In genomic region chr4:82431026-82431745, GRCh38 we compare ENCODE assay signal across 8 cellular contexts. TPM values are rescaled to one million over a fixed set of nuclear protein-coding genes. Genes with fewer than 3 reads are reported as not detected.
A peak's percentile ranks its signal among the peaks of the same experiment; 100 is the strongest.
DNase-seq lines count a peak whose midpoint lies in the region; ATAC-seq and TF ChIP-seq lines count a peak whose summit lies in the region.

No MANE protein-coding gene starts in this region.

- no peak for TF ChIP-seq CTCF in GM10266 (IDR thresholded peaks at IDR 0.05; ENCODE audit: control insufficient read depth, insufficient read depth, low read depth, missing control alignments)
- TF ChIP-seq CTCF in tibial artery (IDR thresholded peaks at IDR 0.05), result no peak

- no peaks in the 10 kb centered on the region for H3K27me3 Mint-ChIP-seq in activated CD4-positive, alpha-beta T cell treated with anti-CD3 and anti-CD28 coated beads, Interleukin-2, amount 10 ng/mL, durations not matched to agents 24 days and 14 days
- peaks cover 0 to 2% (median 0%) of the 10 kb centered on the region in 5 donors for H3K27me3 Mint-ChIP-seq in naive thymus-derived CD4-positive, alpha-beta T cell

- peak overlapping the region; percentile 78 for H3K9ac ChIP-seq in endocrine pancreas (ENCODE audit: control insufficient read depth, insufficient read depth, low read length)

- peaks cover 61% of the 10 kb centered on the region for H3K4me1 Mint-ChIP-seq in activated CD4-positive, alpha-beta T cell treated with anti-CD3 and anti-CD28 coated beads, Interleukin-2, amount 10 ng/mL, durations not matched to agents 24 days and 14 days
- peaks cover 36 to 76% (median 64%) of the 10 kb centered on the region in 7 donors for H3K4me1 Mint-ChIP-seq in naive thymus-derived CD4-positive, alpha-beta T cell

- no peaks in the 10 kb centered on the region for H3K36me3 ChIP-seq in endocrine pancreas (ENCODE audit: control insufficient read depth, insufficient read depth, low read length)
- H3K36me3 ChIP-seq in naive thymus-derived CD4-positive, alpha-beta T cell (ENCODE audit: control insufficient read depth in 2 of 3, insufficient read depth in 3 of 3, low read length in 3 of 3), result peaks cover 5 to 17% (median 8%) of the 10 kb centered on the region in 3 experiments
- peaks cover 2 to 9% (median 6%) of the 10 kb centered on the region in 3 donors for H3K36me3 ChIP-seq in tibial artery

- H3K27me3 ChIP-seq in endocrine pancreas (ENCODE audit: control insufficient read depth, insufficient read depth, low read length) (no peaks in the 10 kb centered on the region), tibial artery (no peaks in the 10 kb centered on the region)
- H3K27me3 ChIP-seq in naive thymus-derived CD4-positive, alpha-beta T cell (ENCODE audit: control insufficient read depth in 2 of 2, insufficient read depth in 2 of 2, low read length in 2 of 2), result no peaks in the 10 kb centered on the region

- peaks cover 61% of the 10 kb centered on the region for H3K36me3 Mint-ChIP-seq in activated CD4-positive, alpha-beta T cell treated with anti-CD3 and anti-CD28 coated beads, Interleukin-2, amount 10 ng/mL, durations not matched to agents 24 days and 14 days (ENCODE audit: low read depth)
- H3K36me3 Mint-ChIP-seq in naive thymus-derived CD4-positive, alpha-beta T cell, result peaks cover 4 to 36% (median 34%) of the 10 kb centered on the region in 5 donors

- H3K4me3 ChIP-seq in Jurkat, Clone E6-1 (ENCODE audit: low read length), result peak overlapping the region; percentile 94
- H3K4me3 ChIP-seq in endocrine pancreas (ENCODE audit: control insufficient read depth, insufficient read depth, low read length) (peak overlapping the region; percentile 85), tibial artery (peak overlapping the region; percentile 93 to 94)
- H3K4me3 ChIP-seq in naive thymus-derived CD4-positive, alpha-beta T cell (ENCODE audit: low read length), result peak overlapping the region; percentile 96

- peak; percentile 29 for DNase-seq in GM10266 (ENCODE audit: extremely low spot score)
- DNase-seq in Jurkat, Clone E6-1 (ENCODE audit: low read depth, low spot score), result no peak
- peak; percentile 79 for DNase-seq in activated CD4-positive, alpha-beta T cell treated with anti-CD3 and anti-CD28 coated beads, Interleukin-2, amount 10 ng/mL, durations not matched to agents 24 days and 14 days
- peak in 6 of 9 donors; percentile 20 to 55 (median 52) for DNase-seq in naive thymus-derived CD4-positive, alpha-beta T cell
- peak in 1 of 2 donors; percentile 67 for DNase-seq in tibial artery

- intact Hi-C loops in activated CD4-positive, alpha-beta T cell treated with anti-CD3 and anti-CD28 coated beads, Interleukin-2, amount 10 ng/mL, durations not matched to agents 24 days and 14 days (cut with micrococcal nuclease), result loop anchor here (5.0 kb wide), 1 partner anchor 926 kb away; no protein-coding TSS in a partner anchor
- intact Hi-C loops in naive thymus-derived CD4-positive, alpha-beta T cell (cut with micrococcal nuclease), result loop anchor here in 1 of 2 donors (10.0 kb wide), 2 partner anchors 784 to 854 kb away; partner anchors contain the start of gene COQ2
- intact Hi-C loops in tibial artery (cut with DNase I; ENCODE audit: low total_unique reads), result no loop called here

- no peak for ATAC-seq in naive thymus-derived CD4-positive, alpha-beta T cell
- ATAC-seq in GM19351 (IDR thresholded peaks at IDR 0.05; ENCODE audit: unreplicated experiment) (no peak), HG03139 (IDR thresholded peaks at IDR 0.05; ENCODE audit: unreplicated experiment) (no peak)

- H3K4me1 ChIP-seq in endocrine pancreas (ENCODE audit: control insufficient read depth, insufficient read depth, low read length) (peaks cover 20% of the 10 kb centered on the region), tibial artery (peaks cover 0 to 40% (median 27%) of the 10 kb centered on the region in 4 donors)
- H3K4me1 ChIP-seq in naive thymus-derived CD4-positive, alpha-beta T cell (ENCODE audit: control insufficient read depth in 2 of 2, insufficient read depth in 2 of 2, low read length in 2 of 2), result peaks cover 30 to 38% of the 10 kb centered on the region in 2 donors

- H3K9me3 ChIP-seq in endocrine pancreas (ENCODE audit: control insufficient read depth, low read length) (no peaks in the 10 kb centered on the region), tibial artery (no peaks in the 10 kb centered on the region)
- no peaks in the 10 kb centered on the region for H3K9me3 ChIP-seq in naive thymus-derived CD4-positive, alpha-beta T cell (ENCODE audit: control insufficient read depth in 2 of 3, low read length in 3 of 3)

- POLR2A ChIA-PET in naive thymus-derived CD4-positive, alpha-beta T cell (lab: Charles Lee), result interaction anchor here (0.6 to 1.6 kb wide), 11 partner anchors 14 to 1059 kb away, joined by 3 to 6 read pairs (median 4); partner anchors contain the start of genes HNRNPD and LIN54

- H3K9me3 Mint-ChIP-seq in activated CD4-positive, alpha-beta T cell treated with anti-CD3 and anti-CD28 coated beads, Interleukin-2, amount 10 ng/mL, durations not matched to agents 24 days and 14 days, result no peaks in the 10 kb centered on the region
- H3K9me3 Mint-ChIP-seq in naive thymus-derived CD4-positive, alpha-beta T cell, result peaks cover 0 to 5% (median 0%) of the 10 kb centered on the region in 11 donors

- peak overlapping the region; percentile 96 for H3K4me3 Mint-ChIP-seq in activated CD4-positive, alpha-beta T cell treated with anti-CD3 and anti-CD28 coated beads, Interleukin-2, amount 10 ng/mL, durations not matched to agents 24 days and 14 days
- H3K4me3 Mint-ChIP-seq in naive thymus-derived CD4-positive, alpha-beta T cell, result peak overlapping the region; percentile 95 to 100 (median 99)

- CTCF ChIA-PET in naive thymus-derived CD4-positive, alpha-beta T cell (lab: Charles Lee), result interaction anchor here (0.6 kb wide), 2 partner anchors 27 to 1059 kb away, joined by 3 read pairs; no protein-coding TSS in a partner anchor

- peak overlapping the region; percentile 99 for H3K27ac ChIP-seq in naive thymus-derived CD4-positive, alpha-beta T cell (ENCODE audit: low read depth, low read length)
- peak overlapping the region; percentile 94 to 95 for H3K27ac ChIP-seq in tibial artery

- H3K27ac Mint-ChIP-seq in activated CD4-positive, alpha-beta T cell treated with anti-CD3 and anti-CD28 coated beads, Interleukin-2, amount 10 ng/mL, durations not matched to agents 24 days and 14 days, result peak overlapping the region; percentile 99
- H3K27ac Mint-ChIP-seq in naive thymus-derived CD4-positive, alpha-beta T cell, result peak overlapping the region; percentile 94 to 100 (median 99)

RNA-seq across cellular contexts. Expression of gene ENOPH1, which starts 0.8 kb away (rescaled TPM):
- 72.5 TPM for polyA plus RNA-seq in Jurkat, Clone E6-1 (2012; ENCODE audit: insufficient read depth, insufficient read length)
- 68.0 and 73.0 TPM in 2 replicates for total RNA-seq in activated CD4-positive, alpha-beta T cell treated with anti-CD3 and anti-CD28 coated beads, Interleukin-2, amount 10 ng/mL, durations not matched to agents 24 days and 14 days
- total RNA-seq in naive thymus-derived CD4-positive, alpha-beta T cell, result 10 to 100 TPM; 16.3 to 36.5 (median 24.3) TPM
- polyA plus RNA-seq in naive thymus-derived CD4-positive, alpha-beta T cell, result 10 to 100 TPM; 45.3 to 45.6 TPM

RNA-seq across cellular contexts. Expression of gene HNRNPDL, which starts 0.9 kb away (rescaled TPM):
- polyA plus RNA-seq in Jurkat, Clone E6-1 (2012; ENCODE audit: insufficient read depth, insufficient read length), result 488 TPM
- total RNA-seq in activated CD4-positive, alpha-beta T cell treated with anti-CD3 and anti-CD28 coated beads, Interleukin-2, amount 10 ng/mL, durations not matched to agents 24 days and 14 days, result 488 and 490 TPM in 2 replicates
- total RNA-seq in naive thymus-derived CD4-positive, alpha-beta T cell, result 100 to 1,000 TPM; 297 to 440 (median 423) TPM
- polyA plus RNA-seq in naive thymus-derived CD4-positive, alpha-beta T cell, result 100 to 1,000 TPM; 255 to 283 TPM

RNA-seq across cellular contexts. Expression of gene HNRNPD, which starts 57.4 kb away (rescaled TPM):
- 798 TPM for polyA plus RNA-seq in Jurkat, Clone E6-1 (2012; ENCODE audit: insufficient read depth, insufficient read length)
- 481 and 492 TPM in 2 replicates for total RNA-seq in activated CD4-positive, alpha-beta T cell treated with anti-CD3 and anti-CD28 coated beads, Interleukin-2, amount 10 ng/mL, durations not matched to agents 24 days and 14 days
- 100 to 1,000 TPM; 200 to 355 (median 238) TPM for total RNA-seq in naive thymus-derived CD4-positive, alpha-beta T cell
- polyA plus RNA-seq in naive thymus-derived CD4-positive, alpha-beta T cell, result 100 to 1,000 TPM; 249 to 315 TPM
